Comparison of ENCODE assay signal across 19 cellular contexts in the genomic region with DNA sequence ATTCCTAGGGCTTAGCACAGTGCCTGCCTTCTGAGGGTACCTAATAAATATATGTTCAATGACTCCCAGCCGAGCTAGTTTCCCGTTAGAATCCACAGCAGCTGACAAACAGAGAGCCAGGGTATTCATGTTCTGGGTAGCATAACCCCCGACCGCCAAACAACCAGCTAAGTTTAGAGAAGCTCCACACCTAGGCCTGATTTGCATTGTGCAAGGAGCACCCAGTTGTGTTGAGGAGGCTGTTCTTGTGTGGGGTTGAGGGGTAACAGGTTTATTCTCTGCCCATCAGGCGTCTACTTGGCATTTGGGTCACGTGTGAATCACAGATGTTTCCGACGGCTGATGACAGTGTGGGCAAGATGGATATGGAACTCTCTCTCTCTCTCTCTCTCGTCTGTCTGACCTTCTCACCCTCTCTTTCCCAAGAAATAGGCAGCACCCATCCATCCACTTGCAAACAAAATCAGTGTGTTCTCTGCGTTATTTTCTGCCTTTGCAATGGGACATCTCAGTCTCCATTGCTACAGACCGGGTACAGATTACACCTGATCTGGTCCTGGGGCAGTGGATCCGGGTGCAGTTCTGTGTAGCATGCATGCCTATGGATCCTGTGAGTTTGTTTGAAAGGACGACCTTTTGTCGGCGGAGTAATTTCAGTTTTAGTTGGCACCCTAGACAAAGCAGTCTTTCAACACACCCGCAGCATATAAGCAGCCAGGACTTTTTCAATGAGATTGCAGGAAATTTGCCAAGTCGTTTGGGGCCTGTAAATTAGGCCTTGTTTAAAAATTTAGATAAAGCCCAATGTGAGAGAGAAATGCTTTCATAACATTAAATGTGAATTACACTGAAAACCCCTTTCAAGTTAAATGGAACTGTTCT. TPM values are rescaled to one million over a fixed set of nuclear protein-coding genes. Genes with fewer than 3 reads are reported as not detected.
DNase-seq lines count a peak whose midpoint lies in the region; ATAC-seq and TF ChIP-seq lines count a peak whose summit lies in the region.
"Had no signal": no experiment of that assay in that cellular context is flagged by ENCODE, and none has a peak within 500 bp of the region (broad histone marks: within the 10 kb centered on the region; RNA-seq: fewer than 3 reads in every experiment).

No MANE protein-coding gene starts in this region.

- peaks cover 37% of the 10 kb centered on the region for H3K4me1 Mint-ChIP-seq in nephron
- H3K4me1 Mint-ChIP-seq: activated naive CD8-positive, alpha-beta T cell treated with anti-CD3 and anti-CD28 coated beads for 36 hours; naive thymus-derived CD8-positive, alpha-beta T cell; stimulated activated naive CD8-positive, alpha-beta T cell treated with anti-CD3 and anti-CD28 coated beads, Interleukin-15, amount 100 ng/mL, for 72 hours had no signal

- H3K36me3 Mint-ChIP-seq in nephron (ENCODE audit: low read depth), result peaks cover 7% of the 10 kb centered on the region
- H3K36me3 Mint-ChIP-seq: activated naive CD8-positive, alpha-beta T cell treated with anti-CD3 and anti-CD28 coated beads for 36 hours had no signal

- 74 to 88% (median 78%) methylated on average over 17 of the region's 17 CpGs for WGBS in spleen, 5 donors

- H3K9me3 ChIP-seq in right atrium auricular region, result no peaks in the 10 kb centered on the region
- no peaks in the 10 kb centered on the region for H3K9me3 ChIP-seq in cardiac muscle cell (ENCODE audit: low read depth)
- no peaks in the 10 kb centered on the region for H3K9me3 ChIP-seq in spleen
- H3K9me3 ChIP-seq: A549, Caco-2 had no signal

- ATAC-seq in Right ventricle myocardium superior (ENCODE audit: poor library complexity), result peak; percentile 52
- ATAC-seq in HG03045 (IDR thresholded peaks at IDR 0.05; ENCODE audit: unreplicated experiment), result no peak
- ATAC-seq: A549; naive thymus-derived CD8-positive, alpha-beta T cell; stimulated activated naive CD8-positive, alpha-beta T cell treated with anti-CD3 and anti-CD28 coated beads, Interleukin-15, amount 100 ng/mL, for 72 hours had no signal

- TF ChIP-seq CTCF in right atrium auricular region (IDR thresholded peaks at IDR 0.05) (no peak), cardiac muscle cell (IDR thresholded peaks at IDR 0.05; ENCODE audit: low read depth, low read length) (no peak), nephron (IDR thresholded peaks at IDR 0.05; ENCODE audit: unreplicated experiment in 3 of 3) (no peak), spleen (IDR thresholded peaks at IDR 0.05 in 8 of 11, conservative IDR thresholded peaks at IDR 0.05 in 3 of 11) (no peak)

- no peak overlapping the region for H3K27ac ChIP-seq in right atrium auricular region
- H3K27ac ChIP-seq in cardiac muscle cell, result peak overlapping the region; percentile 79
- H3K27ac ChIP-seq in spleen, result no peak overlapping the region
- H3K27ac ChIP-seq: A549 had no signal

- peaks cover 2% of the 10 kb centered on the region for H3K9me3 Mint-ChIP-seq in nephron
- H3K9me3 Mint-ChIP-seq: activated naive CD8-positive, alpha-beta T cell treated with anti-CD3 and anti-CD28 coated beads for 36 hours had no signal

- no peak overlapping the region for H3K4me3 Mint-ChIP-seq in nephron
- H3K4me3 Mint-ChIP-seq: activated naive CD8-positive, alpha-beta T cell treated with anti-CD3 and anti-CD28 coated beads for 36 hours; naive thymus-derived CD8-positive, alpha-beta T cell; stimulated activated naive CD8-positive, alpha-beta T cell treated with anti-CD3 and anti-CD28 coated beads, Interleukin-15, amount 100 ng/mL, for 72 hours had no signal

- intact Hi-C loops in Right ventricle myocardium superior (cut with DNase I) (no loop called here), spleen (cut with DNase I; ENCODE audit: low total_unique reads) (no loop called here)

- no peaks in the 10 kb centered on the region for H3K27me3 ChIP-seq in right atrium auricular region
- H3K27me3 ChIP-seq in cardiac muscle cell, result no peaks in the 10 kb centered on the region
- no peaks in the 10 kb centered on the region for H3K27me3 ChIP-seq in spleen (replicated peaks in 1 of 7)

- no peak overlapping the region for H3K4me3 ChIP-seq in right atrium auricular region
- H3K4me3 ChIP-seq in cardiac muscle cell, result no peak overlapping the region
- H3K4me3 ChIP-seq in spleen, result no peak overlapping the region
- H3K4me3 ChIP-seq: A549 had no signal

- DNase-seq in Right ventricle myocardium superior (no peak), right atrium auricular region (ENCODE audit: low spot score) (no peak), cardiac muscle cell (ENCODE audit: low read depth in 1 of 2, low spot score in 1 of 2) (peak in 1 of 2 donors; percentile 56), cerebellar nuclear complex (lab: John Stamatoyannopoulos, UW) (no peak), NCI-H1105 treated with DMSO at 0.1 percent for 48 hours (lab: John Stamatoyannopoulos, UW) (no peak), spleen (no peak)
- DNase-seq: activated CD4-positive, alpha-beta T cell treated with anti-CD3 and anti-CD28 coated beads for 1 hour; activated naive CD8-positive, alpha-beta T cell treated with anti-CD3 and anti-CD28 coated beads for 36 hours; activated T-cell treated with anti-CD3 and anti-CD28 coated beads for 4 hours; Caco-2; dermis blood vessel endothelial cell; naive thymus-derived CD8-positive, alpha-beta T cell; NCI-H1417; small intestine; stimulated activated naive CD8-positive, alpha-beta T cell treated with anti-CD3 and anti-CD28 coated beads, Interleukin-15, amount 100 ng/mL, for 72 hours; T-helper 1 cell had no signal

- no peak for TF ChIP-seq POLR2A in spleen (IDR thresholded peaks at IDR 0.05)

- H3K4me1 ChIP-seq in right atrium auricular region (peaks cover 0 to 11% of the 10 kb centered on the region in 2 donors), cardiac muscle cell (ENCODE audit: low read depth) (peaks cover 23% of the 10 kb centered on the region), spleen (peaks cover 0 to 4% (median 0%) of the 10 kb centered on the region in 6 donors)
- H3K4me1 ChIP-seq: A549, Caco-2 had no signal

- H3K36me3 ChIP-seq in right atrium auricular region (no peaks in the 10 kb centered on the region), cardiac muscle cell (no peaks in the 10 kb centered on the region), spleen (no peaks in the 10 kb centered on the region)

- H3K27ac Mint-ChIP-seq in nephron, result peak overlapping the region; percentile 56 to 76 (median 75)
- H3K27ac Mint-ChIP-seq: activated naive CD8-positive, alpha-beta T cell treated with anti-CD3 and anti-CD28 coated beads for 36 hours; naive thymus-derived CD8-positive, alpha-beta T cell had no signal

- peaks cover 4% of the 10 kb centered on the region for H3K27me3 Mint-ChIP-seq in nephron (ENCODE audit: low read depth)
- H3K27me3 Mint-ChIP-seq: activated naive CD8-positive, alpha-beta T cell treated with anti-CD3 and anti-CD28 coated beads for 36 hours had no signal

RNA-seq across cellular contexts. Expression of gene KAZN, which starts 29.4 kb away (rescaled TPM):
- 3.7 TPM for total RNA-seq in Right ventricle myocardium superior
- 1 to 10 TPM; 3.9 to 6.8 TPM for total RNA-seq in right atrium auricular region
- 12.5 and 26.9 TPM in 2 replicates for total RNA-seq in cardiac muscle cell
- 17.5 and 21.5 TPM in 2 replicates for polyA plus RNA-seq in cardiac muscle cell
- total RNA-seq in spleen, result 100 to 1,000 TPM; 118 to 245 (median 160) TPM
- 10 to 100 TPM; 20.0 to 71.8 (median 33.5) TPM for polyA plus RNA-seq in spleen
